In genomic region chr21:26136686-26137085, GRCh38 we compare ENCODE assay signal across 10 cellular contexts. TPM values are rescaled to one million over a fixed set of nuclear protein-coding genes. Genes with fewer than 3 reads are reported as not detected.
DNase-seq lines count a peak whose midpoint lies in the region; ATAC-seq, FAIRE-seq and TF ChIP-seq lines count a peak whose summit lies in the region.
"Had no signal": no experiment of that assay in that cellular context is flagged by ENCODE, and none has a peak within 500 bp of the region (broad histone marks: within the 10 kb centered on the region; RNA-seq: fewer than 3 reads in every experiment).

No MANE protein-coding gene starts in this region.

- no peak overlapping the region for H3K4me3 Mint-ChIP-seq in T-helper 17 cell

- no peak for FAIRE-seq in GM12891 (lab: Jason Lieb, UNC)

- H3K27me3 Mint-ChIP-seq in T-helper 17 cell, result no peaks in the 10 kb centered on the region

- TF ChIP-seq POLR2A in GM12891 (IDR thresholded peaks at IDR 0.05; ENCODE audit: low read depth, low read length) (no peak), erythroblast (IDR thresholded peaks at IDR 0.05; ENCODE audit: low read length) (no peak)

- DNase-seq in GF-D8 (lab: John Stamatoyannopoulos, UW) (peak; percentile 19), T-helper 17 cell (no peak), GM12891 (ENCODE audit: insufficient read length, low spot score) (no peak), T1000 (lab: John Stamatoyannopoulos, UW) (no peak), G401 (ENCODE audit: low spot score) (no peak), erythroblast (lab: John Stamatoyannopoulos, UW) (no peak)
- DNase-seq: activated naive CD4-positive, alpha-beta T cell treated with Interleukin-2 at 50 U/mL for 16 hours; Right ventricle myocardium superior had no signal

- in situ Hi-C loops in G401 (cut with HindIII; ENCODE audit: low sequenced_read_pairs), result no loop called here

- H3K36me3 Mint-ChIP-seq in T-helper 17 cell (ENCODE audit: low read depth), result no peaks in the 10 kb centered on the region

- no peaks in the 10 kb centered on the region for H3K9me3 ChIP-seq in T-helper 17 cell (ENCODE audit: control insufficient read depth, low read length, poor library complexity, severe bottlenecking)

- peaks cover 11% of the 10 kb centered on the region for H3K4me1 Mint-ChIP-seq in T-helper 17 cell

- ATAC-seq in GM19351 (IDR thresholded peaks at IDR 0.05; ENCODE audit: unreplicated experiment) (peak; percentile 99), HG02973 (IDR thresholded peaks at IDR 0.05; ENCODE audit: unreplicated experiment) (peak; percentile 98), T-helper 17 cell (peak; percentile 47)

- H3K27ac Mint-ChIP-seq in T-helper 17 cell, result peak overlapping the region; percentile 41

TF ChIP-seq in GM12891, 5 proteins besides CTCF, POLR2A, EP300 and RAD21:
- TF ChIP-seq TAF1 (IDR thresholded peaks at IDR 0.05; ENCODE audit: low read depth, low read length) (no peak), PAX5 (IDR thresholded peaks at IDR 0.05; ENCODE audit: insufficient read depth, low read length, severe bottlenecking) (no peak)

RNA-seq across cellular contexts. Expression of gene APP, which starts 33.9 kb away (rescaled TPM):
- 10 to 100 TPM; 42.0 to 87.9 TPM for total RNA-seq in T-helper 17 cell
- polyA plus RNA-seq in GM12891 (2012; ENCODE audit: low read depth, missing spikeins), result 0.19 TPM
- 189 and 254 TPM in 2 replicates for total RNA-seq in G401 (2014; rRNA removed; shearing (Covaris generic))

Comparison
In these comparisons a context has a peak if more than half of its experiments do, and no peak if none do; other contexts are left out.
1. ATAC-seq: peak in every context shown above with its lines; median percentile 99 in GM19351; 98 in HG02973; 47 in T-helper 17 cell.